Comparison of ENCODE assay signal across 8 cellular contexts in the genomic region with DNA sequence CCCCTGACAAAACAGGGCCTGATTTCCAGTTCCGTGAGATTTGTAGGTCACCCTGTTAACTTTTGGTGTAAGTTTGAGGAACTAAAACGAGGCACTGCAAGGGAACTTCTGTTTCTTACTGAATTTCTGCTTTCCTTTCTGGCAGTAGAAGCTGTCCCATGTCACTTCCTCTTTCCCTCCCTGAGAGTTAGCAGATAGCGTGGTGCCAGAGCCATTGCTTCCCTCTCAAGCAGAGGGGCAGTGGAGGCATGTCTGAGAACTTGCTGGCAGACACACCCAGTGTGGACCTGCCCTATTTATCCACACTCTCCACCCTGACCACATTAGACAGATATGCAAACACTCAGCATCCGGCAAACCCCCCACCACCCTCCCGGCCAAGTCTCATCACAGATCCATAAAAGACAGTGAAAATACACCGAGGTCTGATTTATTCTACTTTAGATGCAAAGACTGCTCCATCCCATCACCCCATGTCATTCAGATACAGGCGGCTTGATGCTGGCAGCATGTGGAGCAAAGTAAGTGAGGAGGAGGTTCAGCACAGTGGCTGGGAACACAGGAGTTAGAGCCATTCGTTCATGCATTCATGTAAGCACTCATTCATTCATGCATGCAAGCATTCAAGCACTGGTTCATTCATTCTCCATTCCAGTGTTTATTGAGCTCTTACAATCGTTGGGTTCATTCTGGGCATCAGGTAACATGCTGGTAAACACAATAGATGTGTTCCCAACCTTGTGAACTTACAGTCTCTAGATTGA.
A peak's percentile ranks its signal among the peaks of the same experiment; 100 is the strongest.
DNase-seq lines count a peak whose midpoint lies in the region; ATAC-seq lines count a peak whose summit lies in the region.

No MANE protein-coding gene starts in this region.

- H3K4me1 ChIP-seq in SJSA1 (replicated peaks): peaks cover 40% of the 10 kb centered on the region

- H3K27me3 Mint-ChIP-seq in activated naive CD4-positive, alpha-beta T cell treated with anti-CD3 and anti-CD28 coated beads, Interleukin-2, amount 10 ng/mL, durations not matched to agents 7 days and 5 days: peaks cover 5% of the 10 kb centered on the region

- no peak overlapping the region for H3K4me3 ChIP-seq in SJSA1

- H3K36me3 ChIP-seq in SJSA1: no peaks in the 10 kb centered on the region

- DNase-seq in activated naive CD4-positive, alpha-beta T cell treated with anti-CD3 and anti-CD28 coated beads, Interleukin-2, amount 10 ng/mL, durations not matched to agents 7 days and 5 days: no peak
- no peak for DNase-seq in activated naive CD4-positive, alpha-beta T cell treated with Interleukin-2 at 50 U/mL for 16 hours
- DNase-seq in SJSA1 (ENCODE audit: low read depth in 1 of 2, low spot score in 2 of 2) (peak; percentile 18 to 45), medulla oblongata (ENCODE audit: extremely low spot score) (peak; percentile 80), SHP77 (lab: John Stamatoyannopoulos, UW) (no peak), amniotic stem cell (lab: John Stamatoyannopoulos, UW) (no peak)
- DNase-seq in activated CD4-positive, alpha-beta T cell treated with anti-CD3 and anti-CD28 coated beads for 48 hours: no peak

- peak; percentile 89 for ATAC-seq in HG03095 (IDR thresholded peaks at IDR 0.05; ENCODE audit: unreplicated experiment)

- no peaks in the 10 kb centered on the region for H3K9me3 ChIP-seq in SJSA1 (replicated peaks)

- peaks cover 26% of the 10 kb centered on the region for H3K4me1 Mint-ChIP-seq in activated naive CD4-positive, alpha-beta T cell treated with anti-CD3 and anti-CD28 coated beads, Interleukin-2, amount 10 ng/mL, durations not matched to agents 7 days and 5 days

- H3K27ac Mint-ChIP-seq in activated naive CD4-positive, alpha-beta T cell treated with anti-CD3 and anti-CD28 coated beads, Interleukin-2, amount 10 ng/mL, durations not matched to agents 7 days and 5 days: peak overlapping the region; percentile 34

- no peaks in the 10 kb centered on the region for H3K36me3 Mint-ChIP-seq in activated naive CD4-positive, alpha-beta T cell treated with anti-CD3 and anti-CD28 coated beads, Interleukin-2, amount 10 ng/mL, durations not matched to agents 7 days and 5 days

- no peaks in the 10 kb centered on the region for H3K27me3 ChIP-seq in SJSA1 (replicated peaks)

- H3K27ac ChIP-seq in SJSA1: no peak overlapping the region

- CTCF ChIA-PET in activated naive CD4-positive, alpha-beta T cell treated with anti-CD3 and anti-CD28 coated beads, Interleukin-2, amount 10 ng/mL, durations not matched to agents 7 days and 5 days (lab: Charles Lee): interaction anchor here (1.1 kb wide), 1 partner anchor 10 kb away, joined by 3 read pairs; no protein-coding TSS in a partner anchor

- no peak overlapping the region for H3K4me3 Mint-ChIP-seq in activated naive CD4-positive, alpha-beta T cell treated with anti-CD3 and anti-CD28 coated beads, Interleukin-2, amount 10 ng/mL, durations not matched to agents 7 days and 5 days

- H3K9me3 Mint-ChIP-seq in activated naive CD4-positive, alpha-beta T cell treated with anti-CD3 and anti-CD28 coated beads, Interleukin-2, amount 10 ng/mL, durations not matched to agents 7 days and 5 days: no peaks in the 10 kb centered on the region

Comparison
In these comparisons a context has a peak if more than half of its experiments do, and no peak if none do; other contexts are left out.
1. DNase-seq: peak in SJSA1 (2 of 2) and medulla oblongata (single experiment); none in activated naive CD4-positive, alpha-beta T cell treated with anti-CD3 and anti-CD28 coated beads, Interleukin-2, amount 10 ng/mL, durations not matched to agents 7 days and 5 days (single experiment), activated naive CD4-positive, alpha-beta T cell treated with Interleukin-2 at 50 U/mL for 16 hours (single experiment), SHP77 (0 of 2), activated CD4-positive, alpha-beta T cell treated with anti-CD3 and anti-CD28 coated beads for 48 hours (single experiment) and amniotic stem cell (single experiment).